Comparison of ENCODE assay signal across 8 cellular contexts in the genomic region with DNA sequence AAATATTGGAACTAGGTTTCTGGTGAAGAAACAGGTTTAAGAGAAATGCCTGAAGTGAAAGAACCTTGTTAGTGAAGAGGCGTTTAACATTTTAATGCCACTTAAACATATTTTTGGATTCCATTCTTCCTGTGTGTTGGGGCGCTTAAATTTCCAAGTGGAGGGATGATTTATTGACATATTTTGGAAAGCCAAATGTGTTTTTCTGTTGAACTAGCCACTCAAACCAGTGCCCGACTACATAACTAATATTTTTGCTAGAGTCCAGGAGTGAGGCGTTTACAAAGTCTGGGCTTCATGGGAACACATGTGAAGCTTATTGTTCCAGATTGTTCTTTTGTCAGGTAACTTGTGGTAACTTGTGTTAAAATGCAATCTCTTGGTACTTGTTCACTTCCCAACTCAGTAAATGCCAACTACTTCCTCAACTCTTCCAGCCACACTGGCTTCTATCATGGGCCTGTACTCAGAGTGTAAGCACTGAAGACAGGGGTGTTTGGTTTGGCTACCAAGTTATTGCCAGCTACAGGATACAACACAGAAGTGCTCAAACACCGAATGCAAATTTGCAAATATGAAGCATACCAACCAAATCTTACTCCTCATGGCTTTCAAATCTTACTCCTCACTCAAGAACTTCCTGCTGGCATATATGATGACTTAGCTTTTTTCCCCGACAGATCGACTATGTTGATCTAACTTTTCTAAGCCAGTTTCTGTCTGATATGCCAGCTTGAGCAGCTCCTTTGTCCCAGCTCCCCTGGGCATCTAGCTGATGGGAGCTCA. TPM values are rescaled to one million over a fixed set of nuclear protein-coding genes. Genes with fewer than 3 reads are reported as not detected.
A peak's percentile ranks its signal among the peaks of the same experiment; 100 is the strongest.
DNase-seq lines count a peak whose midpoint lies in the region; ATAC-seq and TF ChIP-seq lines count a peak whose summit lies in the region.

No MANE protein-coding gene starts in this region.

- peaks cover 66% of the 10 kb centered on the region for H3K36me3 ChIP-seq in CD4-positive, alpha-beta memory T cell (ENCODE audit: insufficient read depth, low read length)
- H3K36me3 ChIP-seq in MM.1S (replicated peaks; ENCODE audit: insufficient read depth, low read length), result peaks cover 53% of the 10 kb centered on the region

- TF ChIP-seq CTCF in MM.1S (IDR thresholded peaks at IDR 0.05; ENCODE audit: low read length), result no peak
- no peak for TF ChIP-seq CTCF in natural killer cell (IDR thresholded peaks at IDR 0.05)

- H4K20me1 ChIP-seq in MM.1S (ENCODE audit: insufficient read depth, low read length), result 0 out of 2 replicates have a peak, but pooled peaks cover 13% of the 10 kb centered on the region

- peaks cover 33% of the 10 kb centered on the region for H3F3A ChIP-seq in MM.1S (ENCODE audit: insufficient read depth, low read length)

- peaks cover 2 to 66% (median 61%) of the 10 kb centered on the region in 8 donors for H3K9me3 Mint-ChIP-seq in CD4-positive, alpha-beta memory T cell
- peaks cover 22% of the 10 kb centered on the region for H3K9me3 Mint-ChIP-seq in central memory CD8-positive, alpha-beta T cell
- peaks cover 6 to 9% of the 10 kb centered on the region in 2 donors for H3K9me3 Mint-ChIP-seq in natural killer cell

- peaks cover 72% of the 10 kb centered on the region for H3K4me1 ChIP-seq in CD4-positive, alpha-beta memory T cell (ENCODE audit: insufficient read depth, low read length)
- H3K4me1 ChIP-seq in MM.1S (ENCODE audit: low read length), result peaks cover 23% of the 10 kb centered on the region

- intact Hi-C loops in CD4-positive, alpha-beta memory T cell (cut with micrococcal nuclease), result loop anchor here (2.0 kb wide), 1 partner anchor 39 kb away; no protein-coding TSS in a partner anchor
- intact Hi-C loops in natural killer cell (cut with micrococcal nuclease), result loop anchor here (2.0 to 10.0 kb wide), 3 partner anchors 42 to 385 kb away; a partner anchor contains a TSS

- peak overlapping the region; percentile 77 to 99 (median 97) for H3K27ac Mint-ChIP-seq in CD4-positive, alpha-beta memory T cell
- H3K27ac Mint-ChIP-seq in central memory CD8-positive, alpha-beta T cell (ENCODE audit: low read depth), result peak overlapping the region; percentile 98
- H3K27ac Mint-ChIP-seq in natural killer cell, result peak overlapping the region; percentile 51 to 95

- CTCF ChIA-PET in CD4-positive, alpha-beta memory T cell (lab: Charles Lee; ENCODE audit: partially characterized antibody), result interaction anchor here (0.7 to 1.3 kb wide), 3 partner anchors 12 to 23 kb away, joined by 3 to 4 read pairs (median 3); no protein-coding TSS in a partner anchor

- no peak for ATAC-seq in central memory CD8-positive, alpha-beta T cell (replicated peaks; ENCODE audit: extremely low read depth, poor library complexity, severe bottlenecking)
- no peak for ATAC-seq in natural killer cell

- peaks cover 19 to 41% of the 10 kb centered on the region in 2 donors for H3K9me3 ChIP-seq in CD4-positive, alpha-beta memory T cell (ENCODE audit: control insufficient read depth in 1 of 2, low read length in 2 of 2)
- H3K9me3 ChIP-seq in MM.1S (replicated peaks; ENCODE audit: insufficient read depth, low read length), result no peaks in the 10 kb centered on the region

- peaks cover 72 to 91% of the 10 kb centered on the region in 2 donors for H3K36me3 Mint-ChIP-seq in CD4-positive, alpha-beta memory T cell
- H3K36me3 Mint-ChIP-seq in central memory CD8-positive, alpha-beta T cell (ENCODE audit: insufficient read depth), result peaks cover 84% of the 10 kb centered on the region
- H3K36me3 Mint-ChIP-seq in natural killer cell, result peaks cover 53% of the 10 kb centered on the region

- H3K4me2 ChIP-seq in MM.1S (ENCODE audit: low read depth, low read length), result peak overlapping the region; percentile 86; the same call in 1 of the 2 replicates

- H2AFZ ChIP-seq in MM.1S (ENCODE audit: low read length), result no peak overlapping the region

- peaks cover 0 to 1% of the 10 kb centered on the region in 2 donors for H3K27me3 Mint-ChIP-seq in CD4-positive, alpha-beta memory T cell
- no peaks in the 10 kb centered on the region for H3K27me3 Mint-ChIP-seq in central memory CD8-positive, alpha-beta T cell
- H3K27me3 Mint-ChIP-seq in natural killer cell (ENCODE audit: low read depth in 2 of 2), result no peaks in the 10 kb centered on the region

- POLR2A ChIA-PET in CD4-positive, alpha-beta memory T cell (lab: Charles Lee; ENCODE audit: partially characterized antibody), result interaction anchor here (0.9 to 8.0 kb wide), 20 partner anchors 8 to 234 kb away, joined by 3 to 108 read pairs (median 6); a partner anchor contains a TSS

- no peak for DNase-seq in CD4-positive, alpha-beta memory T cell
- DNase-seq in MM.1S (no peak), natural killer cell (no peak), kidney glomerular epithelial cell (lab: John Stamatoyannopoulos, UW) (no peak), NCI-H524 treated with DMSO at 0.1 percent for 48 hours (lab: John Stamatoyannopoulos, UW) (no peak)
- no peak for DNase-seq in central memory CD8-positive, alpha-beta T cell (ENCODE audit: low spot score in 2 of 2)
- DNase-seq in activated effector memory CD4-positive, alpha-beta T cell treated with Interleukin-2 at 50 U/mL for 16 hours, result no peak
- no peak for DNase-seq in activated CD4-positive, alpha-beta T cell treated with anti-CD3 and anti-CD28 coated beads, Interleukin-2, amount 50 U/mL, for 4 hours

- peaks cover 59 to 87% (median 71%) of the 10 kb centered on the region in 4 donors for H3K4me1 Mint-ChIP-seq in CD4-positive, alpha-beta memory T cell
- H3K4me1 Mint-ChIP-seq in central memory CD8-positive, alpha-beta T cell, result peaks cover 84% of the 10 kb centered on the region
- peaks cover 84 to 98% of the 10 kb centered on the region in 2 donors for H3K4me1 Mint-ChIP-seq in natural killer cell

- no peaks in the 10 kb centered on the region for H3K27me3 ChIP-seq in CD4-positive, alpha-beta memory T cell (ENCODE audit: insufficient read depth, low read length)
- H3K27me3 ChIP-seq in MM.1S (replicated peaks; ENCODE audit: insufficient read depth, low read length), result no peaks in the 10 kb centered on the region

- no peaks in the 10 kb centered on the region for H3K9me2 ChIP-seq in MM.1S (replicated peaks; ENCODE audit: insufficient read depth, low read length)

- H3K79me2 ChIP-seq in MM.1S (ENCODE audit: low read length), result peaks cover 75% of the 10 kb centered on the region

- H3K27ac ChIP-seq in CD4-positive, alpha-beta memory T cell (ENCODE audit: low read depth, low read length), result peak overlapping the region; percentile 14
- H3K27ac ChIP-seq in MM.1S (ENCODE audit: low read length), result no peak overlapping the region

- no peak overlapping the region for H3K9ac ChIP-seq in MM.1S (ENCODE audit: low read length)

- peak overlapping the region; percentile 87 to 99 (median 95) for H3K4me3 Mint-ChIP-seq in CD4-positive, alpha-beta memory T cell
- H3K4me3 Mint-ChIP-seq in central memory CD8-positive, alpha-beta T cell, result peak overlapping the region; percentile 100
- peak overlapping the region; percentile 97 for H3K4me3 Mint-ChIP-seq in natural killer cell

- peak overlapping the region; percentile 86 to 92 for H3K4me3 ChIP-seq in CD4-positive, alpha-beta memory T cell (ENCODE audit: low read length in 2 of 2)
- H3K4me3 ChIP-seq in MM.1S (ENCODE audit: low read length), result peak overlapping the region; percentile 93; the same call in 1 of the 2 replicates

RNA-seq across cellular contexts. Expression of a gene that starts 2.0 kb away (rescaled TPM):
- 10 to 100 TPM; 73.8 to 78.4 TPM for total RNA-seq in CD4-positive, alpha-beta memory T cell
- polyA plus RNA-seq in CD4-positive, alpha-beta memory T cell, result 10 to 100 TPM; 30.8 to 88.8 TPM
- 10 to 100 TPM; 55.8 to 58.5 (median 57.8) TPM for total RNA-seq in natural killer cell
